In the genomic region with DNA sequence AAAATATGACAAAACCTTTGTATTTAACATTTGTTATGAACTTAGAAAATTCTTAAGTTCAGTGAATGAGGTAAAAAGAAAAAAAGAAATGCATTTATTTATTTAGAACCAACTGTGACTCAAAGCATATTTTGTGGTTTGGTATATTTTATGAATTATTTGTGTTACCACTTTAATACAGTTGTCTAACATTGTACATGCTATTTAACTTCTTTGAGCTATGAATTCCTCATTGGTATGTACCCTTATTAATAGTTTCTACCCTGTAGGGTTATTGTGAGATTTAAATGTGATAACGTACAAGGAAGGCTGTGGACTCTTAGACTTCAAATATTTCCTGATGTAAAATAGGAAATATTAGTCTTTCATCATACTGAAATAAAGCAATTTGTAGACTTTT, we compare ENCODE assay signal across 27 cellular contexts.
"Had no signal": no experiment of that assay in that cellular context is flagged by ENCODE, and none has a peak within 500 bp of the region (broad histone marks: within the 10 kb centered on the region; RNA-seq: fewer than 3 reads in every experiment).

No MANE protein-coding gene starts in this region.

- H3K4me1 ChIP-seq: colonic mucosa, neural progenitor cell, parathyroid adenoma, right lobe of liver, suprapubic skin, vagina had no signal

- ATAC-seq: esophagus mucosa; left lobe of liver; mucosa of descending colon; natural killer cell treated with Interleukin-12 subunit alpha and Interleukin-12 subunit beta and Interleukin-15 and Interleukin-18, amount 100 ng/mL, for 72 hours; right lobe of liver; stimulated activated naive CD8-positive, alpha-beta T cell treated with anti-CD3 and anti-CD28 coated beads, Interleukin-15, amount 100 ng/mL, for 72 hours had no signal

- H3K36me3 Mint-ChIP-seq: mesothelial cell of epicardium; naive B cell; natural killer cell treated with Interleukin-12 subunit alpha and Interleukin-12 subunit beta and Interleukin-15 and Interleukin-18, amount 100 ng/mL, for 72 hours; neural progenitor cell had no signal

- H3K27me3 ChIP-seq: colonic mucosa, neural progenitor cell, right lobe of liver, suprapubic skin, vagina had no signal

- H3K27ac Mint-ChIP-seq: dendritic cell treated with granulocyte-macrophage colony-stimulating factor and Interleukin-4, amounts not matched to agents 40 ng/mL and 50 ng/mL, for 4 days; endodermal cell; mesothelial cell of epicardium; naive B cell; natural killer cell treated with Interleukin-12 subunit alpha and Interleukin-12 subunit beta and Interleukin-15 and Interleukin-18, amount 100 ng/mL, for 72 hours; neural progenitor cell; progenitor cell of endocrine pancreas; stimulated activated naive CD8-positive, alpha-beta T cell treated with anti-CD3 and anti-CD28 coated beads, Interleukin-15, amount 100 ng/mL, for 72 hours had no signal

- H3K9ac ChIP-seq: neural progenitor cell, parathyroid adenoma had no signal

- H2AFZ ChIP-seq: neural progenitor cell, parathyroid adenoma had no signal

- H3K27ac ChIP-seq: colonic mucosa, epithelial cell of prostate, neural progenitor cell, parathyroid adenoma, right lobe of liver, suprapubic skin, vagina had no signal

- DNase-seq: colonic mucosa; effector CD8-positive, alpha-beta T cell; endodermal cell; foreskin melanocyte; kidney; mesenchymal stem cell; mucosa of descending colon; naive B cell; right lobe of liver; stimulated activated CD4-positive, alpha-beta T cell treated with anti-CD3 and anti-CD28 coated beads, Interleukin-12 subunit alpha, Interleukin-12 subunit beta, amount 100 ng/mL, for 4 hours; stimulated activated CD4-positive, alpha-beta T cell treated with anti-CD3 and anti-CD28 coated beads, Interleukin-1b, Interleukin-23, amount 100 ng/mL, for 48 hours; stimulated activated CD4-positive, alpha-beta T cell treated with anti-CD3 and anti-CD28 coated beads, Interleukin-4, amount 100 ng/mL, for 1 hour; stimulated activated CD8-positive, alpha-beta memory T cell treated with anti-CD3 and anti-CD28 coated beads, Interleukin-4, amount 100 ng/mL, for 48 hours; stimulated activated naive CD8-positive, alpha-beta T cell treated with anti-CD3 and anti-CD28 coated beads, Interleukin-15, amount 100 ng/mL, for 72 hours had no signal

- H3K36me3 ChIP-seq: colonic mucosa, neural progenitor cell, right lobe of liver, suprapubic skin, vagina had no signal

- H3K4me1 Mint-ChIP-seq: endodermal cell; mesothelial cell of epicardium; naive B cell; neural progenitor cell; stimulated activated naive CD8-positive, alpha-beta T cell treated with anti-CD3 and anti-CD28 coated beads, Interleukin-15, amount 100 ng/mL, for 72 hours had no signal

- H3K4me2 ChIP-seq: neural progenitor cell, smooth muscle cell had no signal

- H3K4me3 ChIP-seq: colonic mucosa, lung, mucosa of descending colon, neural progenitor cell, right lobe of liver, smooth muscle cell, suprapubic skin, vagina had no signal

- H3K4me3 Mint-ChIP-seq: dendritic cell treated with granulocyte-macrophage colony-stimulating factor and Interleukin-4, amounts not matched to agents 40 ng/mL and 50 ng/mL, for 4 days; endodermal cell; mesothelial cell of epicardium; naive B cell; natural killer cell treated with Interleukin-12 subunit alpha and Interleukin-12 subunit beta and Interleukin-15 and Interleukin-18, amount 100 ng/mL, for 72 hours; neural progenitor cell; stimulated activated naive CD8-positive, alpha-beta T cell treated with anti-CD3 and anti-CD28 coated beads, Interleukin-15, amount 100 ng/mL, for 72 hours had no signal

- H3K27me3 Mint-ChIP-seq: dendritic cell treated with granulocyte-macrophage colony-stimulating factor and Interleukin-4, amounts not matched to agents 40 ng/mL and 50 ng/mL, for 4 days; naive B cell; natural killer cell treated with Interleukin-12 subunit alpha and Interleukin-12 subunit beta and Interleukin-15 and Interleukin-18, amount 100 ng/mL, for 72 hours; progenitor cell of endocrine pancreas; stimulated activated naive CD8-positive, alpha-beta T cell treated with anti-CD3 and anti-CD28 coated beads, Interleukin-15, amount 100 ng/mL, for 72 hours had no signal

- H3K9me3 ChIP-seq: colonic mucosa, mucosa of descending colon, right lobe of liver, suprapubic skin, vagina had no signal

- H3K9me3 Mint-ChIP-seq: endodermal cell had no signal

- H3K79me2 ChIP-seq: parathyroid adenoma had no signal
